Comparison of ENCODE assay signal across 16 cellular contexts in genomic region chr2:84393829-84394228, GRCh38.
"Had no signal": no experiment of that assay in that cellular context is flagged by ENCODE, and none has a peak within 500 bp of the region (broad histone marks: within the 10 kb centered on the region; RNA-seq: fewer than 3 reads in every experiment).

No MANE protein-coding gene starts in this region.

- H3K4me1 Mint-ChIP-seq: nephron; stimulated activated naive B cell treated with anti-CD40 and anti-IgM and Interleukin-4, amounts not matched to agents 10 μg/mL and 1 μg/mL and 100 μg/mL, for 72 hours had no signal

- H3K9me3 ChIP-seq: left lung, upper lobe of right lung had no signal

- ATAC-seq: activated T-cell treated with anti-CD3 and anti-CD28 coated beads, Interleukin-2, amount 50 U/mL, for 72 hours; left lung; stimulated activated naive B cell treated with anti-CD40 and anti-IgM and Interleukin-4, amounts not matched to agents 10 μg/mL and 1 μg/mL and 100 μg/mL, for 72 hours; upper lobe of right lung had no signal

- H3K27ac ChIP-seq: cardiac muscle cell, left lung, sigmoid colon, spleen, upper lobe of right lung, WERI-Rb-1 had no signal

- H3K27ac Mint-ChIP-seq: activated T-cell treated with anti-CD3 and anti-CD28 coated beads, Interleukin-2, amount 50 U/mL, for 72 hours; nephron; stimulated activated naive B cell treated with anti-CD40 and anti-IgM and Interleukin-4, amounts not matched to agents 10 μg/mL and 1 μg/mL and 100 μg/mL, for 72 hours had no signal

- H3K4me3 ChIP-seq: cardiac muscle cell, left lung, sigmoid colon, spleen, upper lobe of right lung had no signal

- DNase-seq: activated CD4-positive, alpha-beta T cell treated with anti-CD3 and anti-CD28 coated beads for 1 hour; activated CD4-positive, alpha-beta T cell treated with anti-CD3 and anti-CD28 coated beads, Interleukin-2, amount 50 U/mL, for 4 hours; activated effector memory CD4-positive, alpha-beta T cell treated with anti-CD3 and anti-CD28 coated beads, Interleukin-2, amount 50 U/mL, for 16 hours; activated naive CD4-positive, alpha-beta T cell treated with anti-CD3 and anti-CD28 coated beads, Interleukin-2, amount 50 U/mL, for 16 hours; activated T-cell treated with anti-CD3 and anti-CD28 coated beads, Interleukin-2, amount 50 U/mL, for 72 hours; hippocampal formation; left lung; midbrain; sigmoid colon; spleen; stimulated activated naive B cell treated with anti-CD40 and anti-IgM and Interleukin-4, amounts not matched to agents 10 μg/mL and 1 μg/mL and 100 μg/mL, for 72 hours; upper lobe of right lung; WERI-Rb-1 had no signal

- H3K27me3 ChIP-seq: cardiac muscle cell, left lung, sigmoid colon, upper lobe of right lung had no signal

- H3K36me3 ChIP-seq: cardiac muscle cell, left lung, sigmoid colon, spleen, upper lobe of right lung, WERI-Rb-1 had no signal

- FAIRE-seq: keratinocyte had no signal

- H3K4me3 Mint-ChIP-seq: activated T-cell treated with anti-CD3 and anti-CD28 coated beads, Interleukin-2, amount 50 U/mL, for 72 hours; nephron; stimulated activated naive B cell treated with anti-CD40 and anti-IgM and Interleukin-4, amounts not matched to agents 10 μg/mL and 1 μg/mL and 100 μg/mL, for 72 hours had no signal

- H3K4me1 ChIP-seq: left lung, sigmoid colon, spleen, upper lobe of right lung had no signal

- H3K36me3 Mint-ChIP-seq: stimulated activated naive B cell treated with anti-CD40 and anti-IgM and Interleukin-4, amounts not matched to agents 10 μg/mL and 1 μg/mL and 100 μg/mL, for 72 hours had no signal
